Comparison of ENCODE assay signal across 17 cellular contexts in genomic region chrX:13258725-13259124, GRCh38.
DNase-seq lines count a peak whose midpoint lies in the region; ATAC-seq, FAIRE-seq and TF ChIP-seq lines count a peak whose summit lies in the region.
"Had no signal": no experiment of that assay in that cellular context is flagged by ENCODE, and none has a peak within 500 bp of the region (broad histone marks: within the 10 kb centered on the region; RNA-seq: fewer than 3 reads in every experiment).

No MANE protein-coding gene starts in this region.

- no peaks in the 10 kb centered on the region for H3K79me2 ChIP-seq in GM12878 (ENCODE audit: control insufficient read depth, insufficient read depth, low read length)

- ATAC-seq in GM12878: peak; percentile 22
- ATAC-seq: CD8-positive, alpha-beta T cell; GM23338; HCT116 had no signal

- intact Hi-C loops in GM12878 (cut with micrococcal nuclease; ENCODE audit: unreplicated experiment): loop anchor here (1.0 to 10.0 kb wide), 5 partner anchors 86 to 444 kb away; partner anchors contain the start of gene TCEANC

- H3K9ac ChIP-seq in GM12878 (ENCODE audit: control insufficient read depth, insufficient read depth, low read length): no peak overlapping the region
- H3K9ac ChIP-seq: BLaER1 had no signal

- H3K27ac ChIP-seq in GM12878 (ENCODE audit: control insufficient read depth, insufficient read depth): peak overlapping the region; percentile 92
- H3K27ac ChIP-seq: BLaER1, C4-2B had no signal

- FAIRE-seq in GM12891 (lab: Jason Lieb, UNC) (peak; percentile 56), GM12878 (lab: Jason Lieb, UNC) (no peak)
- FAIRE-seq: G401.6 had no signal

- TF ChIP-seq EP300 in GM12878 (IDR thresholded peaks at IDR 0.05; ENCODE audit: borderline replicate concordance in 1 of 2, control insufficient read depth in 1 of 2, low read depth in 2 of 2, low read length in 2 of 2): no peak

- peak; percentile 18 for DNase-seq in GM12864 (ENCODE audit: low read depth)
- DNase-seq in GM12891 (ENCODE audit: insufficient read length, low spot score): no peak
- peak; percentile 51 for DNase-seq in GM12878 (ENCODE audit: low read depth, low spot score)
- no peak for DNase-seq in Ammon's horn (ENCODE audit: low spot score)
- DNase-seq in ureter (ENCODE audit: low spot score): no peak
- DNase-seq in NCI-H1436 (lab: John Stamatoyannopoulos, UW): no peak
- DNase-seq: Caco-2; CD4-positive, CD25-positive, alpha-beta regulatory T cell; CD8-positive, alpha-beta T cell; DMS153; DND-41; H9 had no signal

- POLR2A ChIA-PET in GM12878 (lab: Charles Lee): interaction anchor here (0.9 kb wide), 1 partner anchor 163 kb away, joined by 3 read pairs; no protein-coding TSS in a partner anchor

- in situ Hi-C loops in GM12878 (cut with MboI): loop anchor here (5.0 to 10.0 kb wide), 3 partner anchors 166 to 306 kb away; no protein-coding TSS in a partner anchor

- H3K4me1 ChIP-seq in GM12878 (ENCODE audit: control insufficient read depth, insufficient read depth, low read length): peaks cover 58% of the 10 kb centered on the region
- H3K4me1 ChIP-seq: Caco-2 had no signal

- RAD21 ChIA-PET in GM12878 (lab: Charles Lee; ENCODE audit: unreplicated experiment): interaction anchor here (0.9 to 6.5 kb wide), 5 partner anchors 11 to 311 kb away, joined by 3 to 137 read pairs (median 4); no protein-coding TSS in a partner anchor

- TF ChIP-seq CTCF in GM12864 (IDR thresholded peaks at IDR 0.05; ENCODE audit: low read depth, low read length, missing control alignments) (no peak), GM12878 (IDR thresholded peaks at IDR 0.05 in 2 of 3, conservative IDR thresholded peaks at IDR 0.05 in 1 of 3; ENCODE audit: control insufficient read depth in 2 of 3, extremely low read depth in 1 of 3, insufficient read depth in 1 of 3, low read depth in 3 of 3, low read length in 3 of 3) (no peak)

- H3K4me2 ChIP-seq in GM12878 (ENCODE audit: control insufficient read depth, insufficient read depth): peak overlapping the region; percentile 45
- H3K4me2 ChIP-seq: GM23338 had no signal

- no peak overlapping the region for H2AFZ ChIP-seq in GM12878 (ENCODE audit: control insufficient read depth, low read depth, low read length)
- H2AFZ ChIP-seq: GM23338 had no signal

- TF ChIP-seq POLR2A in GM12891 (IDR thresholded peaks at IDR 0.05; ENCODE audit: low read depth, low read length) (no peak), GM12878 (IDR thresholded peaks at IDR 0.05; ENCODE audit: low read depth, low read length) (no peak)

- H3K36me3 ChIP-seq in GM12878 (ENCODE audit: control insufficient read depth in 2 of 2, insufficient read depth in 2 of 2, low read length in 1 of 2): no peaks in the 10 kb centered on the region
- H3K36me3 ChIP-seq: BLaER1 had no signal

- SMC1A ChIA-PET in GM12878 (lab: Charles Lee; ENCODE audit: uncharacterized antibody, unreplicated experiment): interaction anchor here (1.5 to 2.3 kb wide), 2 partner anchors 20 to 229 kb away, joined by 4 to 10 read pairs; no protein-coding TSS in a partner anchor

- H3K4me3 ChIP-seq in GM12864 (ENCODE audit: low read depth, low read length): no peak overlapping the region
- no peak overlapping the region for H3K4me3 ChIP-seq in GM12878
- H3K4me3 ChIP-seq: BLaER1, GM23338 had no signal

- WGBS in GM12878 (ENCODE audit: insufficient coverage, insufficient replicate concordance, low lambda C conversion rate, missing lambda C conversion rate): 9% methylated on average over 5 of the region's 5 CpGs

- no TSS peak for BruUV-seq in GM12878 (replicated peaks; lab: Mats Ljungman, UMichigan)

- H3K27me3 ChIP-seq in GM12878 (replicated peaks in 1 of 2; ENCODE audit: control insufficient read depth in 2 of 2, insufficient read depth in 2 of 2, low read length in 1 of 2): no peaks in the 10 kb centered on the region
- H3K27me3 ChIP-seq: BLaER1 had no signal

- no peaks in the 10 kb centered on the region for H4K20me1 ChIP-seq in GM12878 (ENCODE audit: control insufficient read depth, insufficient read depth)
- H4K20me1 ChIP-seq: BLaER1 had no signal

- H3K9me3 ChIP-seq in GM12878 (replicated peaks; ENCODE audit: control insufficient read depth, insufficient read depth, low read length): peaks cover 6% of the 10 kb centered on the region; the same call in 2 of the 3 replicates
- H3K9me3 ChIP-seq: Caco-2 had no signal

- CTCF ChIA-PET in GM12878 (lab: Yijun Ruan, JAX): interaction anchor here (1.2 to 2.3 kb wide), 3 partner anchors 101 to 312 kb away, joined by 3 to 13 read pairs (median 6); no protein-coding TSS in a partner anchor

- no peak for TF ChIP-seq RAD21 in GM12878 (IDR thresholded peaks at IDR 0.05; ENCODE audit: insufficient read depth, low read depth, low read length)

TF ChIP-seq in GM12891, 5 proteins besides CTCF, POLR2A, EP300 and RAD21:
- TF ChIP-seq PAX5 (IDR thresholded peaks at IDR 0.05; ENCODE audit: insufficient read depth, low read length, severe bottlenecking): no peak
- no peak for TF ChIP-seq SPI1 (IDR thresholded peaks at IDR 0.05; ENCODE audit: low read depth, low read length)
- TF ChIP-seq POLR2AphosphoS5 (IDR thresholded peaks at IDR 0.05; ENCODE audit: low read depth, low read length): no peak
- TF ChIP-seq POU2F2 (IDR thresholded peaks at IDR 0.05; ENCODE audit: low read depth, low read length): no peak
- no peak for TF ChIP-seq TAF1 (IDR thresholded peaks at IDR 0.05; ENCODE audit: low read depth, low read length)

TF ChIP-seq in GM12878, 131 proteins besides CTCF, POLR2A, EP300 and RAD21:
- TF ChIP-seq NR2F1 (conservative IDR thresholded peaks at IDR 0.05): peak; percentile 58; the same call in 1 of the 2 replicates
- peak; percentile 42 for TF ChIP-seq SP1 (IDR thresholded peaks at IDR 0.05; ENCODE audit: low read depth, low read length)
- no peak for TF ChIP-seq MTA3 (IDR thresholded peaks at IDR 0.05; ENCODE audit: borderline replicate concordance, low read length)
- 0 out of 2 replicates have a peak, but pooled peaks have one; percentile 28 for TF ChIP-seq CHD2 (IDR thresholded peaks at IDR 0.05; ENCODE audit: borderline replicate concordance, low read depth, low read length)
- no peak for TF ChIP-seq YY1 (IDR thresholded peaks at IDR 0.05; ENCODE audit: low read depth, low read length)
- TF ChIP-seq NR2C1 (IDR thresholded peaks at IDR 0.05): peak; percentile 60; the same call in 1 of the 2 replicates
- TF ChIP-seq RFX5 (IDR thresholded peaks at IDR 0.05; ENCODE audit: low read depth, low read length): peak; percentile 76
- no peak for TF ChIP-seq ZNF207 (IDR thresholded peaks at IDR 0.05; ENCODE audit: borderline replicate concordance)
- TF ChIP-seq USF1 (IDR thresholded peaks at IDR 0.05; ENCODE audit: borderline replicate concordance, extremely low read length, insufficient read depth, low read depth, low read length): no peak
- TF ChIP-seq CREB1 (IDR thresholded peaks at IDR 0.05; ENCODE audit: low read depth): 0 out of 2 replicates have a peak, but pooled peaks have one; percentile 34
- peak; percentile 6; the same call in 1 of the 2 replicates for TF ChIP-seq NFYA (IDR thresholded peaks at IDR 0.05; ENCODE audit: borderline replicate concordance, low read depth, low read length)
TF ChIP-seq in GM12878: peak in this region for 7.

Comparison
In these comparisons a context has a peak if more than half of its experiments do, and no peak if none do; other contexts are left out.
1. DNase-seq: peak in GM12864 (single experiment) and GM12878 (single experiment); none in GM12891 (single experiment), Ammon's horn (single experiment), ureter (single experiment) and NCI-H1436 (single experiment).